24 cellular contexts compared by ENCODE assay signal in genomic region chr1:1083181-1084027, GRCh38. TPM values are rescaled to one million over a fixed set of nuclear protein-coding genes. Genes with fewer than 3 reads are reported as not detected.
A peak's percentile ranks its signal among the peaks of the same experiment; 100 is the strongest.
DNase-seq lines count a peak whose midpoint lies in the region; ATAC-seq, FAIRE-seq and TF ChIP-seq lines count a peak whose summit lies in the region.
"Had no signal": no experiment of that assay in that cellular context is flagged by ENCODE, and none has a peak within 500 bp of the region (broad histone marks: within the 10 kb centered on the region; RNA-seq: fewer than 3 reads in every experiment).

No MANE protein-coding gene starts in this region.

- no peaks in the 10 kb centered on the region for H3K27me3 ChIP-seq in BE2C

- peak; percentile 9 for DNase-seq in BE2C
- peak; percentile 3 for DNase-seq in GM19238 (ENCODE audit: insufficient read length, low spot score)
- DNase-seq in hepatic stellate cell (ENCODE audit: low spot score), result peak; percentile 1
- peak; percentile 79 for DNase-seq in posterior vena cava (ENCODE audit: low spot score)
- no peak for DNase-seq in frontal cortex (ENCODE audit: low spot score in 2 of 2)
- DNase-seq in NCI-H1105 (lab: John Stamatoyannopoulos, UW), result no peak
- no peak for DNase-seq in natural killer cell treated with Interleukin-12 subunit alpha and Interleukin-12 subunit beta and Interleukin-15 and Interleukin-18, amount 100 ng/mL, for 72 hours (ENCODE audit: low spot score)
- DNase-seq in NCI-H1417 treated with DMSO at 0.1 percent for 48 hours (lab: John Stamatoyannopoulos, UW), result no peak
- DNase-seq: activated CD4-positive, alpha-beta T cell treated with anti-CD3 and anti-CD28 coated beads, Interleukin-2, amount 50 U/mL, for 48 hours; DMS79 treated with DMSO at 0.1 percent for 48 hours; GOT3; NCI-H187; NCI-H2227 treated with DMSO at 0.1 percent for 48 hours; NCI-H774; occipital lobe; T-helper 2 cell had no signal

- no peaks in the 10 kb centered on the region for H3K27me3 Mint-ChIP-seq in natural killer cell treated with Interleukin-12 subunit alpha and Interleukin-12 subunit beta and Interleukin-15 and Interleukin-18, amount 100 ng/mL, for 72 hours
- H3K27me3 Mint-ChIP-seq: activated naive CD8-positive, alpha-beta T cell treated with anti-CD3 and anti-CD28 coated beads, Interleukin-2, amount 50 U/mL, for 24 hours; activated T-helper 17 cell treated with anti-CD3 and anti-CD28 coated beads, Interleukin-2, amount 50 U/mL, for 72 hours; brain had no signal

- H3K4me3 Mint-ChIP-seq in natural killer cell treated with Interleukin-12 subunit alpha and Interleukin-12 subunit beta and Interleukin-15 and Interleukin-18, amount 100 ng/mL, for 72 hours, result no peak overlapping the region
- H3K4me3 Mint-ChIP-seq: activated naive CD8-positive, alpha-beta T cell treated with anti-CD3 and anti-CD28 coated beads, Interleukin-2, amount 50 U/mL, for 24 hours; activated T-helper 17 cell treated with anti-CD3 and anti-CD28 coated beads, Interleukin-2, amount 50 U/mL, for 72 hours; brain; stimulated activated effector memory CD8-positive, alpha-beta T cell treated with anti-CD3 and anti-CD28 coated beads, Interleukin-12 subunit alpha, Interleukin-12 subunit beta, amount 100 ng/mL, for 72 hours had no signal

- H3K36me3 Mint-ChIP-seq in natural killer cell treated with Interleukin-12 subunit alpha and Interleukin-12 subunit beta and Interleukin-15 and Interleukin-18, amount 100 ng/mL, for 72 hours, result no peaks in the 10 kb centered on the region
- H3K36me3 Mint-ChIP-seq: brain had no signal

- no peak for FAIRE-seq in frontal cortex (lab: Jason Lieb, UNC)

- H3K27ac Mint-ChIP-seq in natural killer cell treated with Interleukin-12 subunit alpha and Interleukin-12 subunit beta and Interleukin-15 and Interleukin-18, amount 100 ng/mL, for 72 hours, result no peak overlapping the region
- H3K27ac Mint-ChIP-seq: activated naive CD8-positive, alpha-beta T cell treated with anti-CD3 and anti-CD28 coated beads, Interleukin-2, amount 50 U/mL, for 24 hours; activated T-helper 17 cell treated with anti-CD3 and anti-CD28 coated beads, Interleukin-2, amount 50 U/mL, for 72 hours; brain; stimulated activated effector memory CD8-positive, alpha-beta T cell treated with anti-CD3 and anti-CD28 coated beads, Interleukin-12 subunit alpha, Interleukin-12 subunit beta, amount 100 ng/mL, for 72 hours had no signal

- no peaks in the 10 kb centered on the region for H3K9me3 Mint-ChIP-seq in natural killer cell treated with Interleukin-12 subunit alpha and Interleukin-12 subunit beta and Interleukin-15 and Interleukin-18, amount 100 ng/mL, for 72 hours
- H3K9me3 Mint-ChIP-seq: activated naive CD8-positive, alpha-beta T cell treated with anti-CD3 and anti-CD28 coated beads, Interleukin-2, amount 50 U/mL, for 24 hours; activated T-helper 17 cell treated with anti-CD3 and anti-CD28 coated beads, Interleukin-2, amount 50 U/mL, for 72 hours; brain; stimulated activated effector memory CD8-positive, alpha-beta T cell treated with anti-CD3 and anti-CD28 coated beads, Interleukin-12 subunit alpha, Interleukin-12 subunit beta, amount 100 ng/mL, for 72 hours had no signal

- H3K4me1 Mint-ChIP-seq in natural killer cell treated with Interleukin-12 subunit alpha and Interleukin-12 subunit beta and Interleukin-15 and Interleukin-18, amount 100 ng/mL, for 72 hours (ENCODE audit: low read depth in 2 of 2), result peaks cover 0 to 2% of the 10 kb centered on the region in 2 donors
- H3K4me1 Mint-ChIP-seq: activated T-helper 17 cell treated with anti-CD3 and anti-CD28 coated beads, Interleukin-2, amount 50 U/mL, for 72 hours; brain had no signal

- intact Hi-C loops in posterior vena cava (cut with DNase I), result loop anchor here in 1 of 2 donors (5.0 kb wide), 1 partner anchor 1089 kb away; no protein-coding TSS in a partner anchor

- peaks cover 3% of the 10 kb centered on the region; the same call in 1 of the 2 replicates for H3K4me1 ChIP-seq in BE2C

- no peaks in the 10 kb centered on the region for H3K36me3 ChIP-seq in BE2C
- H3K36me3 ChIP-seq: thoracic aorta had no signal

- no peaks in the 10 kb centered on the region for H3K9me3 ChIP-seq in BE2C
- H3K9me3 ChIP-seq: thoracic aorta had no signal

- no peak for ATAC-seq in natural killer cell treated with Interleukin-12 subunit alpha and Interleukin-12 subunit beta and Interleukin-15 and Interleukin-18, amount 100 ng/mL, for 72 hours
- ATAC-seq: activated naive CD8-positive, alpha-beta T cell treated with anti-CD3 and anti-CD28 coated beads, Interleukin-2, amount 50 U/mL, for 24 hours; activated T-helper 17 cell treated with anti-CD3 and anti-CD28 coated beads, Interleukin-2, amount 50 U/mL, for 72 hours; sciatic nerve; stimulated activated effector memory CD8-positive, alpha-beta T cell treated with anti-CD3 and anti-CD28 coated beads, Interleukin-12 subunit alpha, Interleukin-12 subunit beta, amount 100 ng/mL, for 72 hours had no signal

- no peak for TF ChIP-seq CTCF in BE2C (IDR thresholded peaks at IDR 0.05; ENCODE audit: low read depth, low read length)

- no peak overlapping the region for H3K4me3 ChIP-seq in BE2C (ENCODE audit: low read depth, low read length)
- H3K4me3 ChIP-seq: thoracic aorta had no signal

RNA-seq across cellular contexts. Expression of gene RNF223, which starts 9.3 kb away (rescaled TPM):
- not detected for polyA plus RNA-seq in BE2C (2012; ENCODE audit: insufficient read depth, insufficient read length, low read depth)
- not detected for total RNA-seq in posterior vena cava
- total RNA-seq in frontal cortex, result not detected
- total RNA-seq in natural killer cell treated with Interleukin-12 subunit alpha and Interleukin-12 subunit beta and Interleukin-15 and Interleukin-18, amount 100 ng/mL, for 72 hours, result not detected
- total RNA-seq: activated T-helper 17 cell treated with anti-CD3 and anti-CD28 coated beads, Interleukin-2, amount 50 U/mL, for 72 hours; HT1080; occipital lobe; sciatic nerve; SK-MEL-5 had no signal

RNA-seq across cellular contexts. Expression of gene C1orf159, which starts 32.5 kb away (rescaled TPM):
- 32.0 TPM for polyA plus RNA-seq in BE2C (2012; ENCODE audit: insufficient read depth, insufficient read length, low read depth)
- total RNA-seq in posterior vena cava, result 1 to 10 TPM; 6.7 to 7.4 TPM
- 6.1 TPM for total RNA-seq in frontal cortex
- 10 to 100 TPM; 18.6 to 37.1 TPM for total RNA-seq in natural killer cell treated with Interleukin-12 subunit alpha and Interleukin-12 subunit beta and Interleukin-15 and Interleukin-18, amount 100 ng/mL, for 72 hours

Comparison
In these comparisons a context has a peak if more than half of its experiments do, and no peak if none do; other contexts are left out.
1. DNase-seq: peak in BE2C (single experiment), GM19238 (single experiment), hepatic stellate cell (single experiment) and posterior vena cava (single experiment); none in frontal cortex (0 of 2), NCI-H1105 (single experiment), natural killer cell treated with Interleukin-12 subunit alpha and Interleukin-12 subunit beta and Interleukin-15 and Interleukin-18, amount 100 ng/mL, for 72 hours (single experiment) and NCI-H1417 treated with DMSO at 0.1 percent for 48 hours (single experiment).